ENCODE assay signal across 39 cellular contexts in genomic region chr3:54665201-54665600, GRCh38.
"Had no signal": no experiment of that assay in that cellular context is flagged by ENCODE, and none has a peak within 500 bp of the region (broad histone marks: within the 10 kb centered on the region; RNA-seq: fewer than 3 reads in every experiment).

No MANE protein-coding gene starts in this region.

- H3K9me3 ChIP-seq: adrenal gland, ascending aorta, body of pancreas, breast epithelium had no signal

- H3K27me3 Mint-ChIP-seq: activated naive CD4-positive, alpha-beta T cell treated with anti-CD3 and anti-CD28 coated beads, Interleukin-2, amount 10 ng/mL, durations not matched to agents 7 days and 5 days; activated naive CD4-positive, alpha-beta T cell treated with anti-CD3 and anti-CD28 coated beads, Interleukin-2, amount 50 U/mL, for 24 hours; activated naive CD8-positive, alpha-beta T cell treated with anti-CD3 and anti-CD28 coated beads for 36 hours; activated naive CD8-positive, alpha-beta T cell treated with anti-CD3 and anti-CD28 coated beads, Interleukin-2, amount 10 ng/mL, durations not matched to agents 7 days and 5 days; activated naive CD8-positive, alpha-beta T cell treated with anti-CD3 and anti-CD28 coated beads, Interleukin-2, amount 50 U/mL, for 24 hours; activated T-cell treated with anti-CD3 and anti-CD28 coated beads, Interleukin-2, amount 50 U/mL, for 24 hours; activated T-helper 17 cell treated with anti-CD3 and anti-CD28 coated beads, Interleukin-2, amount 50 U/mL, for 72 hours; brain; central memory CD8-positive, alpha-beta T cell had no signal

- H3K4me3 Mint-ChIP-seq: activated naive CD4-positive, alpha-beta T cell treated with anti-CD3 and anti-CD28 coated beads for 36 hours; activated naive CD4-positive, alpha-beta T cell treated with anti-CD3 and anti-CD28 coated beads, Interleukin-2, amount 10 ng/mL, durations not matched to agents 7 days and 5 days; activated naive CD4-positive, alpha-beta T cell treated with anti-CD3 and anti-CD28 coated beads, Interleukin-2, amount 50 U/mL, for 24 hours; activated naive CD8-positive, alpha-beta T cell; activated naive CD8-positive, alpha-beta T cell treated with anti-CD3 and anti-CD28 coated beads for 36 hours; activated naive CD8-positive, alpha-beta T cell treated with anti-CD3 and anti-CD28 coated beads, Interleukin-2, amount 10 ng/mL, durations not matched to agents 7 days and 5 days; activated naive CD8-positive, alpha-beta T cell treated with anti-CD3 and anti-CD28 coated beads, Interleukin-2, amount 50 U/mL, for 24 hours; activated T-cell treated with anti-CD3 and anti-CD28 coated beads, Interleukin-2, amount 50 U/mL, for 24 hours; activated T-cell treated with anti-CD3 and anti-CD28 coated beads, Interleukin-2, amount 50 U/mL, for 4 hours; activated T-cell treated with anti-CD3 and anti-CD28 coated beads, Interleukin-2, amount 50 U/mL, for 72 hours; activated T-helper 1 cell treated with anti-CD3 and anti-CD28 coated beads, Interleukin-12 subunit alpha, Interleukin-12 subunit beta, Interleukin-2, Interleukin-4 antibody, amounts not matched to agents 30 ng/mL and 10 ng/mL and 1 ng/mL, durations not matched to agents 14 hours and 24 hours and 36 hours; activated T-helper 17 cell treated with anti-CD3 and anti-CD28 coated beads, Interleukin-2, amount 50 U/mL, for 72 hours; brain; central memory CD8-positive, alpha-beta T cell had no signal

- H3K36me3 Mint-ChIP-seq: activated naive CD4-positive, alpha-beta T cell treated with anti-CD3 and anti-CD28 coated beads, Interleukin-2, amount 10 ng/mL, durations not matched to agents 7 days and 5 days; activated naive CD4-positive, alpha-beta T cell treated with anti-CD3 and anti-CD28 coated beads, Interleukin-2, amount 50 U/mL, for 24 hours; activated naive CD4-positive, alpha-beta T cell treated with anti-CD3 and anti-CD28 coated beads, Interleukin-2, amount 50 U/mL, for 72 hours; activated naive CD8-positive, alpha-beta T cell; activated naive CD8-positive, alpha-beta T cell treated with anti-CD3 and anti-CD28 coated beads for 36 hours; activated naive CD8-positive, alpha-beta T cell treated with anti-CD3 and anti-CD28 coated beads, Interleukin-2, amount 10 ng/mL, durations not matched to agents 7 days and 5 days; brain had no signal

- H3K27ac Mint-ChIP-seq: activated naive CD4-positive, alpha-beta T cell treated with anti-CD3 and anti-CD28 coated beads for 36 hours; activated naive CD4-positive, alpha-beta T cell treated with anti-CD3 and anti-CD28 coated beads, Interleukin-2, amount 10 ng/mL, durations not matched to agents 7 days and 5 days; activated naive CD4-positive, alpha-beta T cell treated with anti-CD3 and anti-CD28 coated beads, Interleukin-2, amount 50 U/mL, for 24 hours; activated naive CD4-positive, alpha-beta T cell treated with anti-CD3 and anti-CD28 coated beads, Interleukin-2, amount 50 U/mL, for 72 hours; activated naive CD8-positive, alpha-beta T cell; activated naive CD8-positive, alpha-beta T cell treated with anti-CD3 and anti-CD28 coated beads for 36 hours; activated naive CD8-positive, alpha-beta T cell treated with anti-CD3 and anti-CD28 coated beads, Interleukin-2, amount 10 ng/mL, durations not matched to agents 7 days and 5 days; activated naive CD8-positive, alpha-beta T cell treated with anti-CD3 and anti-CD28 coated beads, Interleukin-2, amount 50 U/mL, for 24 hours; activated T-cell treated with anti-CD3 and anti-CD28 coated beads, Interleukin-2, amount 50 U/mL, for 24 hours; activated T-cell treated with anti-CD3 and anti-CD28 coated beads, Interleukin-2, amount 50 U/mL, for 72 hours; activated T-helper 1 cell treated with anti-CD3 and anti-CD28 coated beads, Interleukin-12 subunit alpha, Interleukin-12 subunit beta, Interleukin-2, Interleukin-4 antibody, amounts not matched to agents 30 ng/mL and 10 ng/mL and 1 ng/mL, durations not matched to agents 14 hours and 24 hours and 36 hours; activated T-helper 17 cell treated with anti-CD3 and anti-CD28 coated beads, Interleukin-2, amount 50 U/mL, for 72 hours; activated T-helper 2 cell treated with anti-CD3 and anti-CD28 coated beads, Interferon-gamma antibody, Interleukin-2, Interleukin-4, amounts not matched to agents 10 μg/mL and 5 μg/mL and 100 μg/mL, durations not matched to agents 14 hours and 24 hours and 36 hours had no signal

- H3K4me3 ChIP-seq: adrenal gland, ascending aorta, body of pancreas, breast epithelium, cardiac muscle cell had no signal

- H3K36me3 ChIP-seq: adrenal gland, ascending aorta, brain microvascular endothelial cell, breast epithelium, cardiac muscle cell had no signal

- H3K4me1 ChIP-seq: adrenal gland, ascending aorta, body of pancreas, breast epithelium had no signal

- H3K4me1 Mint-ChIP-seq: activated naive CD4-positive, alpha-beta T cell treated with anti-CD3 and anti-CD28 coated beads, Interleukin-2, amount 10 ng/mL, durations not matched to agents 7 days and 5 days; activated naive CD4-positive, alpha-beta T cell treated with anti-CD3 and anti-CD28 coated beads, Interleukin-2, amount 50 U/mL, for 24 hours; activated naive CD8-positive, alpha-beta T cell treated with anti-CD3 and anti-CD28 coated beads for 36 hours; activated naive CD8-positive, alpha-beta T cell treated with anti-CD3 and anti-CD28 coated beads, Interleukin-2, amount 10 ng/mL, durations not matched to agents 7 days and 5 days; activated naive CD8-positive, alpha-beta T cell treated with anti-CD3 and anti-CD28 coated beads, Interleukin-2, amount 50 U/mL, for 24 hours; activated T-helper 17 cell treated with anti-CD3 and anti-CD28 coated beads, Interleukin-2, amount 50 U/mL, for 72 hours; central memory CD8-positive, alpha-beta T cell had no signal

- DNase-seq: activated effector memory CD4-positive, alpha-beta T cell treated with anti-CD3 and anti-CD28 coated beads, Interleukin-2, amount 50 U/mL, for 16 hours; activated effector memory CD4-positive, alpha-beta T cell treated with Interleukin-2 at 50 U/mL for 16 hours; activated gamma-delta T cell; activated gamma-delta T cell treated with Interleukin-2 at 50 U/mL for 16 hours; activated naive CD4-positive, alpha-beta T cell; activated naive CD4-positive, alpha-beta T cell treated with anti-CD3 and anti-CD28 coated beads for 36 hours; activated naive CD4-positive, alpha-beta T cell treated with anti-CD3 and anti-CD28 coated beads, Interleukin-2, amount 10 ng/mL, durations not matched to agents 7 days and 5 days; activated naive CD4-positive, alpha-beta T cell treated with anti-CD3 and anti-CD28 coated beads, Interleukin-2, amount 50 U/mL, for 16 hours; activated naive CD4-positive, alpha-beta T cell treated with Interleukin-2 at 50 U/mL for 16 hours; activated naive CD8-positive, alpha-beta T cell treated with anti-CD3 and anti-CD28 coated beads for 36 hours; activated naive CD8-positive, alpha-beta T cell treated with anti-CD3 and anti-CD28 coated beads, Interleukin-2, amount 10 ng/mL, durations not matched to agents 7 days and 5 days; activated naive CD8-positive, alpha-beta T cell treated with anti-CD3 and anti-CD28 coated beads, Interleukin-2, amount 50 U/mL, for 24 hours; activated T-cell treated with anti-CD3 and anti-CD28 coated beads for 4 hours; activated T-cell treated with anti-CD3 and anti-CD28 coated beads, Interleukin-2, amount 50 U/mL, for 1 hour; activated T-cell treated with anti-CD3 and anti-CD28 coated beads, Interleukin-2, amount 50 U/mL, for 24 hours; activated T-cell treated with anti-CD3 and anti-CD28 coated beads, Interleukin-2, amount 50 U/mL, for 4 hours; activated T-cell treated with anti-CD3 and anti-CD28 coated beads, Interleukin-2, amount 50 U/mL, for 48 hours; activated T-cell treated with anti-CD3 and anti-CD28 coated beads, Interleukin-2, amount 50 U/mL, for 72 hours; adrenal gland; amniotic stem cell; amygdala; aorta; body of pancreas; brain microvascular endothelial cell; central memory CD4-positive, alpha-beta T cell; cerebellar nuclear complex had no signal

- H3K9me3 Mint-ChIP-seq: activated naive CD4-positive, alpha-beta T cell treated with anti-CD3 and anti-CD28 coated beads for 36 hours; activated naive CD4-positive, alpha-beta T cell treated with anti-CD3 and anti-CD28 coated beads, Interleukin-2, amount 10 ng/mL, durations not matched to agents 7 days and 5 days; activated naive CD4-positive, alpha-beta T cell treated with anti-CD3 and anti-CD28 coated beads, Interleukin-2, amount 50 U/mL, for 24 hours; activated naive CD4-positive, alpha-beta T cell treated with anti-CD3 and anti-CD28 coated beads, Interleukin-2, amount 50 U/mL, for 72 hours; activated naive CD8-positive, alpha-beta T cell treated with anti-CD3 and anti-CD28 coated beads for 36 hours; activated T-cell treated with anti-CD3 and anti-CD28 coated beads, Interleukin-2, amount 50 U/mL, for 24 hours; activated T-cell treated with anti-CD3 and anti-CD28 coated beads, Interleukin-2, amount 50 U/mL, for 4 hours; activated T-helper 1 cell treated with anti-CD3 and anti-CD28 coated beads, Interleukin-12 subunit alpha, Interleukin-12 subunit beta, Interleukin-2, Interleukin-4 antibody, amounts not matched to agents 30 ng/mL and 10 ng/mL and 1 ng/mL, durations not matched to agents 14 hours and 24 hours and 36 hours; activated T-helper 17 cell treated with anti-CD3 and anti-CD28 coated beads, Interleukin-2, amount 50 U/mL, for 72 hours; activated T-helper 2 cell treated with anti-CD3 and anti-CD28 coated beads, Interferon-gamma antibody, Interleukin-2, Interleukin-4, amounts not matched to agents 10 μg/mL and 5 μg/mL and 100 μg/mL, durations not matched to agents 14 hours and 24 hours and 36 hours had no signal

- FAIRE-seq: astrocyte, bronchial epithelial cell had no signal

- H3K27ac ChIP-seq: adrenal gland, ascending aorta, body of pancreas, brain microvascular endothelial cell, breast epithelium, cardiac muscle cell had no signal

- H3K27me3 ChIP-seq: adrenal gland, ascending aorta, body of pancreas, brain microvascular endothelial cell, breast epithelium, cardiac muscle cell had no signal
